In the genomic region with DNA sequence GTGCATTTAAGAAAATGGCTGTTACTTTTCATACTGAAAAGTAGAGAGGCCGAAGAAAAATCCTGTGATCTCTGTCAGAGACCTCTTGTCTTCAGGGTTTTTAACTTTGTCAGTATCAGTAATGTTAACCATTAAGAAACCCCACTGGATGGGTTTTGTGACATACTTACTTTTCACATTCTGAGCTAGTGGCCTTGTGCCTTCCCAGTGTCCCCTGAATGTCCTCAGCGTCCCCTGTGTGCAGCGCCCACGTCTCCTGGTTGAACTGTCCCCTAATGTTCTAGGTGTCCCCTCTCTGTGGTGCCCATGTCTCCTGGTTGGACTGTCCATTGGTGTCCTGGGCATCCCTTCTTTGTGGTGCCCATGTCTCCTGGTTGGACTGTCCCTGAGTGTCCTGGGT, we compare ENCODE assay signal across 26 cellular contexts. TPM values are rescaled to one million over a fixed set of nuclear protein-coding genes. Genes with fewer than 3 reads are reported as not detected.
A peak's percentile ranks its signal among the peaks of the same experiment; 100 is the strongest.
DNase-seq lines count a peak whose midpoint lies in the region; ATAC-seq and TF ChIP-seq lines count a peak whose summit lies in the region.
"Had no signal": no experiment of that assay in that cellular context is flagged by ENCODE, and none has a peak within 500 bp of the region (broad histone marks: within the 10 kb centered on the region; RNA-seq: fewer than 3 reads in every experiment).

No MANE protein-coding gene starts in this region.

- no peak overlapping the region for H3T11ph ChIP-seq in H9 (ENCODE audit: low read length)

- H3K23me2 ChIP-seq in H9 (ENCODE audit: insufficient read length, low read depth, low read length, poor library complexity, severe bottlenecking): no peaks in the 10 kb centered on the region

- H2BK12ac ChIP-seq in H9 (ENCODE audit: insufficient read length, low read depth, low read length): no peak overlapping the region
- no peak overlapping the region for H2BK12ac ChIP-seq in trophoblast cell (ENCODE audit: low read length)

- peak overlapping the region; percentile 76 for H3K27ac Mint-ChIP-seq in CD4-positive, alpha-beta T cell
- no peak overlapping the region for H3K27ac Mint-ChIP-seq in H9
- H3K27ac Mint-ChIP-seq: activated naive CD8-positive, alpha-beta T cell; effector memory CD8-positive, alpha-beta T cell; progenitor cell of endocrine pancreas; WTC11 had no signal

- H3K9me3 Mint-ChIP-seq in CD4-positive, alpha-beta T cell: no peaks in the 10 kb centered on the region
- peaks cover 3% of the 10 kb centered on the region in 2 experiments; a peak in 3 of 5 replicates for H3K9me3 Mint-ChIP-seq in H9
- H3K9me3 Mint-ChIP-seq: effector memory CD8-positive, alpha-beta T cell had no signal

- no peak overlapping the region for H2BK20ac ChIP-seq in H9 (ENCODE audit: low read depth, low read length, poor library complexity, severe bottlenecking)

- H3K27me3 ChIP-seq in CD4-positive, alpha-beta T cell (ENCODE audit: control insufficient read depth, insufficient read depth, low read length): no peaks in the 10 kb centered on the region
- H3K27me3 ChIP-seq in H9 (ENCODE audit: insufficient read depth, low read length): no peaks in the 10 kb centered on the region
- no peaks in the 10 kb centered on the region for H3K27me3 ChIP-seq in hepatocyte
- H3K27me3 ChIP-seq in trophoblast cell (ENCODE audit: insufficient read depth, low read length): no peaks in the 10 kb centered on the region
- H3K27me3 ChIP-seq: foreskin keratinocyte had no signal

- H2AFZ ChIP-seq in H9 (ENCODE audit: low read length) (no peak overlapping the region), hepatocyte (no peak overlapping the region), trophoblast cell (ENCODE audit: insufficient read depth, low read length, poor library complexity) (no peak overlapping the region)

- no peak overlapping the region for H3K27ac ChIP-seq in CD4-positive, alpha-beta T cell (ENCODE audit: low read depth, low read length)
- H3K27ac ChIP-seq in H9 (ENCODE audit: insufficient read length, low read depth, low read length) (no peak overlapping the region), hepatocyte (peak overlapping the region; percentile 92), trophoblast cell (ENCODE audit: low read depth, low read length) (no peak overlapping the region)
- H3K27ac ChIP-seq: foreskin keratinocyte, HL-60 had no signal

- no peak for DNase-seq in CD4-positive, alpha-beta T cell
- DNase-seq in H9 (no peak), hepatocyte (ENCODE audit: low spot score) (no peak), trophoblast cell (no peak), DMS79 treated with DMSO at 0.1 percent for 48 hours (lab: John Stamatoyannopoulos, UW) (no peak)
- no peak for DNase-seq in activated CD4-positive, alpha-beta T cell treated with anti-CD3 and anti-CD28 coated beads for 48 hours
- DNase-seq in stimulated activated CD4-positive, alpha-beta T cell treated with anti-CD3 and anti-CD28 coated beads, Interleukin-1b, Interleukin-23, amount 100 ng/mL, for 48 hours: no peak
- DNase-seq: activated CD4-positive, alpha-beta T cell treated with anti-CD3 and anti-CD28 coated beads, Interleukin-2, amount 50 U/mL, for 4 hours; activated CD8-positive, alpha-beta memory T cell treated with anti-CD3 and anti-CD28 coated beads, Interleukin-2, amount 50 U/mL, for 4 hours; cerebellar nuclear complex; effector memory CD8-positive, alpha-beta T cell; foreskin keratinocyte; hypothalamus; NCI-H1105 treated with DMSO at 0.1 percent for 48 hours; NCI-H2029 treated with DMSO at 0.1 percent for 48 hours; NCI-H226; NCI-H748 treated with DMSO at 0.1 percent for 48 hours; SK-N-SH; stimulated activated CD4-positive, alpha-beta T cell treated with anti-CD3 and anti-CD28 coated beads, Interleukin-2, amount 100 ng/mL, for 24 hours had no signal

- H3K9me3 ChIP-seq in CD4-positive, alpha-beta T cell (ENCODE audit: control insufficient read depth, low read length): no peaks in the 10 kb centered on the region
- H3K9me3 ChIP-seq in H9 (ENCODE audit: control insufficient read depth, low read depth, low read length) (no peaks in the 10 kb centered on the region), hepatocyte (ENCODE audit: low read depth) (no peaks in the 10 kb centered on the region), trophoblast cell (ENCODE audit: insufficient read depth, low read depth, low read length) (no peaks in the 10 kb centered on the region)
- H3K9me3 ChIP-seq: SK-N-SH had no signal

- no peak overlapping the region for H2BK5ac ChIP-seq in H9 (ENCODE audit: insufficient read length, low read length)
- no peak overlapping the region for H2BK5ac ChIP-seq in trophoblast cell (ENCODE audit: low read depth, low read length, poor library complexity)

- H3K4me1 ChIP-seq in H9 (ENCODE audit: insufficient read depth, low read length): no peaks in the 10 kb centered on the region; the same call in 1 of the 2 replicates
- peaks cover 19% of the 10 kb centered on the region for H3K4me1 ChIP-seq in hepatocyte (ENCODE audit: insufficient read depth)
- H3K4me1 ChIP-seq in trophoblast cell (ENCODE audit: control insufficient read depth in 1 of 2, insufficient read depth in 2 of 2, low read length in 2 of 2): no peaks in the 10 kb centered on the region
- H3K4me1 ChIP-seq: foreskin keratinocyte had no signal

- H3K14ac ChIP-seq in H9 (ENCODE audit: insufficient read depth, low read length) (no peak overlapping the region), trophoblast cell (ENCODE audit: low read length) (no peak overlapping the region)

- H3K4me3 ChIP-seq in hepatocyte (no peak overlapping the region), trophoblast cell (ENCODE audit: low read depth, low read length) (no peak overlapping the region)
- H3K4me3 ChIP-seq: skin epidermis had no signal

- H3K18ac ChIP-seq in H9 (ENCODE audit: insufficient read length, low read depth, low read length) (peak overlapping the region; percentile 21), trophoblast cell (ENCODE audit: low read length) (peak overlapping the region; percentile 54)

- no peak overlapping the region for H4K91ac ChIP-seq in H9 (ENCODE audit: insufficient read length, low read depth, low read length)
- no peak overlapping the region for H4K91ac ChIP-seq in trophoblast cell (ENCODE audit: low read depth, low read length)

- H3K79me2 ChIP-seq in H9 (ENCODE audit: insufficient read depth, low read length) (peaks cover 5% of the 10 kb centered on the region; the same call in 1 of the 2 replicates), hepatocyte (peaks cover 58% of the 10 kb centered on the region), trophoblast cell (ENCODE audit: control insufficient read depth, insufficient read depth, low read length, poor library complexity) (peaks cover 2% of the 10 kb centered on the region)

- no peaks in the 10 kb centered on the region for H3K36me3 ChIP-seq in hepatocyte (replicated peaks; ENCODE audit: insufficient read depth, low read depth)
- peaks cover under 1% of the 10 kb centered on the region in 2 experiments for H3K36me3 ChIP-seq in trophoblast cell (ENCODE audit: control insufficient read depth in 1 of 2, insufficient read depth in 2 of 2, low read length in 2 of 2)

- H4K8ac ChIP-seq in H9 (replicated peaks; ENCODE audit: insufficient read length, low read depth, low read length) (no peak overlapping the region), trophoblast cell (ENCODE audit: low read depth, low read length) (no peak overlapping the region)

- peaks cover 48% of the 10 kb centered on the region for H3K4me1 Mint-ChIP-seq in CD4-positive, alpha-beta T cell (ENCODE audit: low read depth)
- H3K4me1 Mint-ChIP-seq in H9: peaks cover 32 to 39% of the 10 kb centered on the region in 2 experiments

- no CpG with 5 or more reads among the region's 4 CpGs for WGBS in H9 (ENCODE audit: extremely low coverage, insufficient read length, low lambda C conversion rate)
- WGBS in hepatocyte (ENCODE audit: low lambda C conversion rate, missing lambda C conversion rate): 92% methylated on average over 4 of the region's 4 CpGs
- WGBS in trophoblast cell (ENCODE audit: extremely low coverage, insufficient coverage, insufficient read length): no CpG with 5 or more reads among the region's 4 CpGs

- no peak overlapping the region for H2BK120ac ChIP-seq in H9 (ENCODE audit: low read depth, low read length, poor library complexity, severe bottlenecking)
- H2BK120ac ChIP-seq in trophoblast cell (ENCODE audit: insufficient read depth, low read length, poor library complexity): no peak overlapping the region

- H3K27me3 Mint-ChIP-seq in CD4-positive, alpha-beta T cell: no peaks in the 10 kb centered on the region
- peaks cover 4% of the 10 kb centered on the region for H3K27me3 Mint-ChIP-seq in H9 (ENCODE audit: low read depth)
- H3K27me3 Mint-ChIP-seq: activated naive CD8-positive, alpha-beta T cell; effector memory CD8-positive, alpha-beta T cell; progenitor cell of endocrine pancreas had no signal

- peak overlapping the region; percentile 15 for H3K4me3 Mint-ChIP-seq in CD4-positive, alpha-beta T cell
- no peak overlapping the region; a peak in 1 of 5 replicates for H3K4me3 Mint-ChIP-seq in H9
- H3K4me3 Mint-ChIP-seq: CD14-positive monocyte; effector memory CD8-positive, alpha-beta T cell had no signal

- H4K12ac ChIP-seq in trophoblast cell (ENCODE audit: low read depth, low read length): no peak overlapping the region

- no peak overlapping the region for H3K56ac ChIP-seq in H9 (ENCODE audit: insufficient read length, low read depth, low read length)

- H4K20me1 ChIP-seq in H9 (ENCODE audit: control insufficient read depth, insufficient read depth, insufficient read length) (peaks cover 3% of the 10 kb centered on the region), hepatocyte (ENCODE audit: insufficient read depth, poor library complexity, severe bottlenecking) (no peaks in the 10 kb centered on the region)

- POLR2A ChIA-PET in CD4-positive, alpha-beta T cell (lab: Charles Lee): interaction anchor here (1.2 to 2.2 kb wide), 2 partner anchors 19 to 37 kb away, joined by 5 to 6 read pairs; partner anchors contain the start of gene ESYT2

- H4K5ac ChIP-seq in H9 (ENCODE audit: insufficient read length, low read depth, low read length): no peak overlapping the region

- peaks cover 3% of the 10 kb centered on the region for H3K36me3 Mint-ChIP-seq in CD4-positive, alpha-beta T cell (ENCODE audit: low read depth)
- peaks cover 14 to 15% (median 15%) of the 10 kb centered on the region in 3 experiments for H3K36me3 Mint-ChIP-seq in H9 (ENCODE audit: insufficient read depth in 1 of 3, low read depth in 3 of 3)

- H2BK15ac ChIP-seq in H9 (ENCODE audit: low read depth, low read length): no peak overlapping the region

- CTCF ChIA-PET in CD4-positive, alpha-beta T cell (lab: Charles Lee): no interaction called here

- H3K79me1 ChIP-seq in H9 (ENCODE audit: insufficient read depth, low read depth, low read length, poor library complexity, severe bottlenecking) (no peaks in the 10 kb centered on the region), trophoblast cell (ENCODE audit: low read length) (peaks cover 3% of the 10 kb centered on the region)

- no peak for TF ChIP-seq CTCF in CD4-positive, alpha-beta T cell (IDR thresholded peaks at IDR 0.05)
- TF ChIP-seq CTCF in H9 (conservative IDR thresholded peaks at IDR 0.05) (no peak), hepatocyte (IDR thresholded peaks at IDR 0.05; ENCODE audit: poor library complexity) (no peak)

- H2AK5ac ChIP-seq in H9 (ENCODE audit: insufficient read length, low read length): no peak overlapping the region
- H2AK5ac ChIP-seq in trophoblast cell (ENCODE audit: low read length): no peak overlapping the region

- intact Hi-C loops in CD4-positive, alpha-beta T cell (cut with DNase I, micrococcal nuclease): no loop called here

- no peak overlapping the region for H3K23ac ChIP-seq in H9 (ENCODE audit: insufficient read length, low read depth, low read length)
- no peak overlapping the region for H3K23ac ChIP-seq in trophoblast cell (ENCODE audit: low read length)

- H3K9ac ChIP-seq in H9 (ENCODE audit: extremely low read depth, insufficient read length, low read length) (no peak overlapping the region), trophoblast cell (ENCODE audit: low read length) (no peak overlapping the region)
- H3K9ac ChIP-seq: SK-N-SH had no signal

- H3K4ac ChIP-seq in H9 (ENCODE audit: low read depth, low read length) (no peak overlapping the region), trophoblast cell (ENCODE audit: low read depth, low read length) (no peak overlapping the region)

- H3K4me2 ChIP-seq in H9 (ENCODE audit: insufficient read depth, insufficient read length, low read length) (no peak overlapping the region), hepatocyte (no peak overlapping the region), trophoblast cell (ENCODE audit: low read length) (no peak overlapping the region)
- H3K4me2 ChIP-seq: SK-N-SH had no signal

- ATAC-seq in CD4-positive, alpha-beta T cell (ENCODE audit: poor library complexity): no peak
- ATAC-seq: effector memory CD8-positive, alpha-beta T cell; esophagus mucosa; foreskin keratinocyte; WTC11 had no signal

- H3K9me2 ChIP-seq in hepatocyte (replicated peaks; ENCODE audit: insufficient read depth): no peaks in the 10 kb centered on the region
- H3K9me2 ChIP-seq: SK-N-SH had no signal

RNA-seq across cellular contexts. Expression of gene DYNC2I1, which starts 9.6 kb away (rescaled TPM):
- total RNA-seq in CD4-positive, alpha-beta T cell: 10 to 100 TPM; 12.9 to 14.1 TPM
- 11.5 and 13.2 TPM in 2 replicates for total RNA-seq in H9 (2021)
- total RNA-seq in hepatocyte: 8.0 and 11.2 TPM in 2 replicates
- polyA plus RNA-seq in hepatocyte: 31.9 and 54.0 TPM in 2 replicates
- polyA plus RNA-seq in trophoblast cell (2013): 7.6 and 7.8 TPM in 2 replicates

RNA-seq across cellular contexts. Expression of gene ESYT2, which starts 36.7 kb away (rescaled TPM):
- total RNA-seq in CD4-positive, alpha-beta T cell: 100 to 1,000 TPM; 106 to 112 TPM
- total RNA-seq in H9 (2021) (36.7 and 39.0 TPM in 2 replicates), hepatocyte (59.6 and 61.2 TPM in 2 replicates)
- polyA plus RNA-seq in hepatocyte: 29.4 and 33.4 TPM in 2 replicates
- polyA plus RNA-seq in trophoblast cell (2013): 58.7 and 59.5 TPM in 2 replicates
